ENCODE assay signal across 1 cellular context in the genomic region with DNA sequence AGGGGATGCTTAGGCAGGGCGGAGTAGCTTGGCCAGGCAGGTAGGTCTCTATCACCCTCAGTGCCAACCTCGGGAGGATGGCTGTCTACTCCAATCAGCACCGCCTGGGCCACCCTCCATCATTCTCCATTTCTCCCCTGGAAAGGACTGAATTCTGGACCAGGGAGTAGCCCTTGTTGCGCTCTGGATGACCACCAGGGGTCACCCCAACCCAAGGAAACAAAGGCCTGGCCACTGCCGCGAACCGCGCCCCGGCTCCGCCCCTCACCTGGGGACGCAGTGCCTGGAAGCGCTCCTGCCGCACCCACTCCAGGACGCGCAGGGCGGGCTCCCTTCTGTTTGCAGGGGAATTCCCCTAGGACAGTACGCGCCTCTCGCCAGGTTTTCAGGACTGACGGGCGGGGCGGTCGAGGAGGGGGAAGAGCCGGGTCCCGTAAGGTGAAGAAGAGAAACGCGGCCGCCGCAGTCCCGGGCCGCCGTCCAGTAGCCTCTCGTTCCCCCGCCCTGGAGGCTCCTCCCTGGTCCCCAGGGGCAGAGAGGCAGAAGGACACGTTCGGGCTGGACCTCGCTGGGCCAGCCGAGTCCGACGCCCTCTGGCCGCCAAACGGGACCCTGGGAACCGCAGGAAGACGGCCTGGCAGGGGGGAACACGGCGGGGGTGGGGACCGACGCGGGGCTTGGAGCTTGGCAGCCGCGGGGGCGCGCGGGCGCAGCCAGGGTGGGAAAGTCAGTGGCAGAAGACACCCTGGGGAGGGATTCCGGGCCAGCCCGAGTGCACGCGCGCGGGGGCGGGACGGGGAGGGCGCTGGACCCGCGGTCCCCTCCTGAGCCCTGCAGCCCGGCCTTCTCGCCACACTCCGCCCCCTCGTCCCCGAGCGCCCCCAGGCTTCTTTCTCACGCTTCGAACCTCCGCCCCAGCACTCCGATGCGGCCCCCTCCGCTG.
TF ChIP-seq lines count a peak whose summit lies in the region.

No MANE protein-coding gene starts in this region.

TF ChIP-seq in GM12878, 131 proteins besides CTCF, POLR2A, EP300 and RAD21 (continues in another document):
- TF ChIP-seq SUZ12 (IDR thresholded peaks at IDR 0.05; ENCODE audit: unreplicated experiment), result no peak
- TF ChIP-seq, protein P1, sequence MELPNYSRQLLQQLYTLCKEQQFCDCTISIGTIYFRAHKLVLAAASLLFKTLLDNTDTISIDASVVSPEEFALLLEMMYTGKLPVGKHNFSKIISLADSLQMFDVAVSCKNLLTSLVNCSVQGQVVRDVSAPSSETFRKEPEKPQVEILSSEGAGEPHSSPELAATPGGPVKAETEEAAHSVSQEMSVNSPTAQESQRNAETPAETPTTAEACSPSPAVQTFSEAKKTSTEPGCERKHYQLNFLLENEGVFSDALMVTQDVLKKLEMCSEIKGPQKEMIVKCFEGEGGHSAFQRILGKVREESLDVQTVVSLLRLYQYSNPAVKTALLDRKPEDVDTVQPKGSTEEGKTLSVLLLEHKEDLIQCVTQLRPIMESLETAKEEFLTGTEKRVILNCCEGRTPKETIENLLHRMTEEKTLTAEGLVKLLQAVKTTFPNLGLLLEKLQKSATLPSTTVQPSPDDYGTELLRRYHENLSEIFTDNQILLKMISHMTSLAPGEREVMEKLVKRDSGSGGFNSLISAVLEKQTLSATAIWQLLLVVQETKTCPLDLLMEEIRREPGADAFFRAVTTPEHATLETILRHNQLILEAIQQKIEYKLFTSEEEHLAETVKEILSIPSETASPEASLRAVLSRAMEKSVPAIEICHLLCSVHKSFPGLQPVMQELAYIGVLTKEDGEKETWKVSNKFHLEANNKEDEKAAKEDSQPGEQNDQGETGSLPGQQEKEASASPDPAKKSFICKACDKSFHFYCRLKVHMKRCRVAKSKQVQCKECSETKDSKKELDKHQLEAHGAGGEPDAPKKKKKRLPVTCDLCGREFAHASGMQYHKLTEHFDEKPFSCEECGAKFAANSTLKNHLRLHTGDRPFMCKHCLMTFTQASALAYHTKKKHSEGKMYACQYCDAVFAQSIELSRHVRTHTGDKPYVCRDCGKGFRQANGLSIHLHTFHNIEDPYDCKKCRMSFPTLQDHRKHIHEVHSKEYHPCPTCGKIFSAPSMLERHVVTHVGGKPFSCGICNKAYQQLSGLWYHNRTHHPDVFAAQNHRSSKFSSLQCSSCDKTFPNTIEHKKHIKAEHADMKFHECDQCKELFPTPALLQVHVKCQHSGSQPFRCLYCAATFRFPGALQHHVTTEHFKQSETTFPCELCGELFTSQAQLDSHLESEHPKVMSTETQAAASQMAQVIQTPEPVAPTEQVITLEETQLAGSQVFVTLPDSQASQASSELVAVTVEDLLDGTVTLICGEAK (IDR thresholded peaks at IDR 0.05; ENCODE audit: borderline replicate concordance), result no peak
- TF ChIP-seq, protein P2, sequence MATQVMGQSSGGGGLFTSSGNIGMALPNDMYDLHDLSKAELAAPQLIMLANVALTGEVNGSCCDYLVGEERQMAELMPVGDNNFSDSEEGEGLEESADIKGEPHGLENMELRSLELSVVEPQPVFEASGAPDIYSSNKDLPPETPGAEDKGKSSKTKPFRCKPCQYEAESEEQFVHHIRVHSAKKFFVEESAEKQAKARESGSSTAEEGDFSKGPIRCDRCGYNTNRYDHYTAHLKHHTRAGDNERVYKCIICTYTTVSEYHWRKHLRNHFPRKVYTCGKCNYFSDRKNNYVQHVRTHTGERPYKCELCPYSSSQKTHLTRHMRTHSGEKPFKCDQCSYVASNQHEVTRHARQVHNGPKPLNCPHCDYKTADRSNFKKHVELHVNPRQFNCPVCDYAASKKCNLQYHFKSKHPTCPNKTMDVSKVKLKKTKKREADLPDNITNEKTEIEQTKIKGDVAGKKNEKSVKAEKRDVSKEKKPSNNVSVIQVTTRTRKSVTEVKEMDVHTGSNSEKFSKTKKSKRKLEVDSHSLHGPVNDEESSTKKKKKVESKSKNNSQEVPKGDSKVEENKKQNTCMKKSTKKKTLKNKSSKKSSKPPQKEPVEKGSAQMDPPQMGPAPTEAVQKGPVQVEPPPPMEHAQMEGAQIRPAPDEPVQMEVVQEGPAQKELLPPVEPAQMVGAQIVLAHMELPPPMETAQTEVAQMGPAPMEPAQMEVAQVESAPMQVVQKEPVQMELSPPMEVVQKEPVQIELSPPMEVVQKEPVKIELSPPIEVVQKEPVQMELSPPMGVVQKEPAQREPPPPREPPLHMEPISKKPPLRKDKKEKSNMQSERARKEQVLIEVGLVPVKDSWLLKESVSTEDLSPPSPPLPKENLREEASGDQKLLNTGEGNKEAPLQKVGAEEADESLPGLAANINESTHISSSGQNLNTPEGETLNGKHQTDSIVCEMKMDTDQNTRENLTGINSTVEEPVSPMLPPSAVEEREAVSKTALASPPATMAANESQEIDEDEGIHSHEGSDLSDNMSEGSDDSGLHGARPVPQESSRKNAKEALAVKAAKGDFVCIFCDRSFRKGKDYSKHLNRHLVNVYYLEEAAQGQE (IDR thresholded peaks at IDR 0.05; ENCODE audit: low read depth, low read length), result no peak
- TF ChIP-seq CBX5 (IDR thresholded peaks at IDR 0.05; ENCODE audit: low read depth), result no peak
- no peak for TF ChIP-seq TARDBP (IDR thresholded peaks at IDR 0.05; ENCODE audit: borderline replicate concordance)
- TF ChIP-seq JUND (IDR thresholded peaks at IDR 0.05; ENCODE audit: low read depth, low read length), result no peak
- TF ChIP-seq, protein P3, sequence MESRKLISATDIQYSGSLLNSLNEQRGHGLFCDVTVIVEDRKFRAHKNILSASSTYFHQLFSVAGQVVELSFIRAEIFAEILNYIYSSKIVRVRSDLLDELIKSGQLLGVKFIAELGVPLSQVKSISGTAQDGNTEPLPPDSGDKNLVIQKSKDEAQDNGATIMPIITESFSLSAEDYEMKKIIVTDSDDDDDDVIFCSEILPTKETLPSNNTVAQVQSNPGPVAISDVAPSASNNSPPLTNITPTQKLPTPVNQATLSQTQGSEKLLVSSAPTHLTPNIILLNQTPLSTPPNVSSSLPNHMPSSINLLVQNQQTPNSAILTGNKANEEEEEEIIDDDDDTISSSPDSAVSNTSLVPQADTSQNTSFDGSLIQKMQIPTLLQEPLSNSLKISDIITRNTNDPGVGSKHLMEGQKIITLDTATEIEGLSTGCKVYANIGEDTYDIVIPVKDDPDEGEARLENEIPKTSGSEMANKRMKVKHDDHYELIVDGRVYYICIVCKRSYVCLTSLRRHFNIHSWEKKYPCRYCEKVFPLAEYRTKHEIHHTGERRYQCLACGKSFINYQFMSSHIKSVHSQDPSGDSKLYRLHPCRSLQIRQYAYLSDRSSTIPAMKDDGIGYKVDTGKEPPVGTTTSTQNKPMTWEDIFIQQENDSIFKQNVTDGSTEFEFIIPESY (IDR thresholded peaks at IDR 0.05), result no peak
- TF ChIP-seq NRF1 (conservative IDR thresholded peaks at IDR 0.05; ENCODE audit: low read depth, low read length), result no peak
- no peak for TF ChIP-seq RBBP5 (conservative IDR thresholded peaks at IDR 0.05)
- no peak for TF ChIP-seq PAX8 (IDR thresholded peaks at IDR 0.05)
- no peak for TF ChIP-seq SMAD1 (IDR thresholded peaks at IDR 0.05; ENCODE audit: low read depth, partially characterized antibody)
- TF ChIP-seq, protein P4, sequence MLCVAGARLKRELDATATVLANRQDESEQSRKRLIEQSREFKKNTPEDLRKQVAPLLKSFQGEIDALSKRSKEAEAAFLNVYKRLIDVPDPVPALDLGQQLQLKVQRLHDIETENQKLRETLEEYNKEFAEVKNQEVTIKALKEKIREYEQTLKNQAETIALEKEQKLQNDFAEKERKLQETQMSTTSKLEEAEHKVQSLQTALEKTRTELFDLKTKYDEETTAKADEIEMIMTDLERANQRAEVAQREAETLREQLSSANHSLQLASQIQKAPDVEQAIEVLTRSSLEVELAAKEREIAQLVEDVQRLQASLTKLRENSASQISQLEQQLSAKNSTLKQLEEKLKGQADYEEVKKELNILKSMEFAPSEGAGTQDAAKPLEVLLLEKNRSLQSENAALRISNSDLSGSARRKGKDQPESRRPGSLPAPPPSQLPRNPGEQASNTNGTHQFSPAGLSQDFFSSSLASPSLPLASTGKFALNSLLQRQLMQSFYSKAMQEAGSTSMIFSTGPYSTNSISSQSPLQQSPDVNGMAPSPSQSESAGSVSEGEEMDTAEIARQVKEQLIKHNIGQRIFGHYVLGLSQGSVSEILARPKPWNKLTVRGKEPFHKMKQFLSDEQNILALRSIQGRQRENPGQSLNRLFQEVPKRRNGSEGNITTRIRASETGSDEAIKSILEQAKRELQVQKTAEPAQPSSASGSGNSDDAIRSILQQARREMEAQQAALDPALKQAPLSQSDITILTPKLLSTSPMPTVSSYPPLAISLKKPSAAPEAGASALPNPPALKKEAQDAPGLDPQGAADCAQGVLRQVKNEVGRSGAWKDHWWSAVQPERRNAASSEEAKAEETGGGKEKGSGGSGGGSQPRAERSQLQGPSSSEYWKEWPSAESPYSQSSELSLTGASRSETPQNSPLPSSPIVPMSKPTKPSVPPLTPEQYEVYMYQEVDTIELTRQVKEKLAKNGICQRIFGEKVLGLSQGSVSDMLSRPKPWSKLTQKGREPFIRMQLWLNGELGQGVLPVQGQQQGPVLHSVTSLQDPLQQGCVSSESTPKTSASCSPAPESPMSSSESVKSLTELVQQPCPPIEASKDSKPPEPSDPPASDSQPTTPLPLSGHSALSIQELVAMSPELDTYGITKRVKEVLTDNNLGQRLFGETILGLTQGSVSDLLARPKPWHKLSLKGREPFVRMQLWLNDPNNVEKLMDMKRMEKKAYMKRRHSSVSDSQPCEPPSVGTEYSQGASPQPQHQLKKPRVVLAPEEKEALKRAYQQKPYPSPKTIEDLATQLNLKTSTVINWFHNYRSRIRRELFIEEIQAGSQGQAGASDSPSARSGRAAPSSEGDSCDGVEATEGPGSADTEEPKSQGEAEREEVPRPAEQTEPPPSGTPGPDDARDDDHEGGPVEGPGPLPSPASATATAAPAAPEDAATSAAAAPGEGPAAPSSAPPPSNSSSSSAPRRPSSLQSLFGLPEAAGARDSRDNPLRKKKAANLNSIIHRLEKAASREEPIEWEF (IDR thresholded peaks at IDR 0.05; ENCODE audit: insufficient replicate concordance, low read depth, low read length), result no peak
- TF ChIP-seq KAT2A (conservative IDR thresholded peaks at IDR 0.05; ENCODE audit: control insufficient read depth, low read depth, low read length), result no peak
- no peak for TF ChIP-seq ZSCAN29 (IDR thresholded peaks at IDR 0.05)
- no peak for TF ChIP-seq BCL3 (IDR thresholded peaks at IDR 0.05; ENCODE audit: borderline replicate concordance, insufficient read depth, low read depth, low read length, poor library complexity, severe bottlenecking)
- no peak for TF ChIP-seq ZNF274 (IDR thresholded peaks at IDR 0.05; ENCODE audit: insufficient read depth, insufficient read length)
- TF ChIP-seq ZBED1 (IDR thresholded peaks at IDR 0.05; ENCODE audit: borderline replicate concordance), result no peak
- no peak for TF ChIP-seq ASH2L (IDR thresholded peaks at IDR 0.05; ENCODE audit: borderline replicate concordance, low read depth)
- no peak for TF ChIP-seq KDM1A (IDR thresholded peaks at IDR 0.05; ENCODE audit: borderline replicate concordance)
- no peak for TF ChIP-seq CHD4 (IDR thresholded peaks at IDR 0.05)
- TF ChIP-seq RAD51 (IDR thresholded peaks at IDR 0.05), result no peak
- TF ChIP-seq CBX3 (IDR thresholded peaks at IDR 0.05; ENCODE audit: borderline replicate concordance, low read depth), result no peak
- TF ChIP-seq, protein P5, sequence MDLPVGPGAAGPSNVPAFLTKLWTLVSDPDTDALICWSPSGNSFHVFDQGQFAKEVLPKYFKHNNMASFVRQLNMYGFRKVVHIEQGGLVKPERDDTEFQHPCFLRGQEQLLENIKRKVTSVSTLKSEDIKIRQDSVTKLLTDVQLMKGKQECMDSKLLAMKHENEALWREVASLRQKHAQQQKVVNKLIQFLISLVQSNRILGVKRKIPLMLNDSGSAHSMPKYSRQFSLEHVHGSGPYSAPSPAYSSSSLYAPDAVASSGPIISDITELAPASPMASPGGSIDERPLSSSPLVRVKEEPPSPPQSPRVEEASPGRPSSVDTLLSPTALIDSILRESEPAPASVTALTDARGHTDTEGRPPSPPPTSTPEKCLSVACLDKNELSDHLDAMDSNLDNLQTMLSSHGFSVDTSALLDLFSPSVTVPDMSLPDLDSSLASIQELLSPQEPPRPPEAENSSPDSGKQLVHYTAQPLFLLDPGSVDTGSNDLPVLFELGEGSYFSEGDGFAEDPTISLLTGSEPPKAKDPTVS (IDR thresholded peaks at IDR 0.05; ENCODE audit: low read depth, low read length), result no peak
- no peak for TF ChIP-seq E2F4 (IDR thresholded peaks at IDR 0.05; ENCODE audit: low read depth, low read length)
- TF ChIP-seq MTA3 (IDR thresholded peaks at IDR 0.05; ENCODE audit: borderline replicate concordance, low read length), result no peak
- TF ChIP-seq ZNF217 (IDR thresholded peaks at IDR 0.05), result no peak
- TF ChIP-seq MEF2B (IDR thresholded peaks at IDR 0.05; ENCODE audit: partially characterized antibody, poor library complexity, severe bottlenecking), result peak; percentile 58
- TF ChIP-seq ZBTB4 (CRISPR knock-in tag; IDR thresholded peaks at IDR 0.05), result no peak
